Comparison of ENCODE assay signal across 8 cellular contexts in the genomic region with DNA sequence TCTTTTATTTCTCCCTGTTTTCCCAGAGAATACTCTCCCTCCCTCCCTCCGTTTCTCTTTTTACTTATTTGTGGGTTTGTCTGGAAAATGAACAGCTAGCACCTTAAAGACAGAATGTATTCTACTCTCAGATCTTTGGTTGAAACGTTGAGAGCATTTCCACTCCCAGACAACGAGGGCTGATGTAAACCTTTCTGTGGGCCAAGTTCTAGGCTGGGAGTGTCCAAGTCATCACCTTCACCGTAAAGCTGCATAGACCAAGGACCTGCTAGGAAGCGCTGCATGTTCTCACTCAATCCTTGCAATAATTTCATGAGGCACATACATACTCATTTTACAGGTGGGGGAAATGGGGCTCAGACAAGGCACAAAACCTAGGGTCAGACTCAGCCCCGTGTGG. TPM values are rescaled to one million over a fixed set of nuclear protein-coding genes. Genes with fewer than 3 reads are reported as not detected.
DNase-seq lines count a peak whose midpoint lies in the region; ATAC-seq, FAIRE-seq and TF ChIP-seq lines count a peak whose summit lies in the region.

No MANE protein-coding gene starts in this region.

- H3K9ac ChIP-seq in keratinocyte (ENCODE audit: control insufficient read depth, extremely low read depth, insufficient read depth, low read length): no peak overlapping the region
- H3K9ac ChIP-seq in subcutaneous abdominal adipose tissue (ENCODE audit: low read length in 5 of 5): peak overlapping the region in 4 of 5 donors; percentile 8 to 62 (median 22)

- peaks cover 8% of the 10 kb centered on the region; the same call in 1 of the 2 replicates for H3K36me3 ChIP-seq in KOPT-K1 (ENCODE audit: insufficient read depth, low read length)
- H3K36me3 ChIP-seq in keratinocyte (ENCODE audit: control insufficient read depth in 2 of 2, extremely low read depth in 1 of 2, insufficient read depth in 2 of 2, low read length in 2 of 2): peaks cover 18 to 47% of the 10 kb centered on the region in 2 experiments
- peaks cover 0 to 5% (median 0%) of the 10 kb centered on the region in 5 donors for H3K36me3 ChIP-seq in subcutaneous abdominal adipose tissue (ENCODE audit: control insufficient read depth in 5 of 5, insufficient read depth in 5 of 5, low read length in 5 of 5)

- H3K4me3 Mint-ChIP-seq in activated naive CD8-positive, alpha-beta T cell treated with anti-CD3 and anti-CD28 coated beads for 36 hours: peak overlapping the region; percentile 53

- no peaks in the 10 kb centered on the region for H3K9me3 Mint-ChIP-seq in activated naive CD8-positive, alpha-beta T cell treated with anti-CD3 and anti-CD28 coated beads for 36 hours

- H3K9me3 ChIP-seq in KOPT-K1 (ENCODE audit: insufficient read depth, low read length, poor library complexity, severe bottlenecking) (no peaks in the 10 kb centered on the region), keratinocyte (ENCODE audit: control insufficient read depth, low read depth, low read length) (no peaks in the 10 kb centered on the region), subcutaneous abdominal adipose tissue (ENCODE audit: control insufficient read depth in 5 of 5, low read length in 5 of 5) (no peaks in the 10 kb centered on the region)

- peaks cover 84% of the 10 kb centered on the region for H3K4me1 ChIP-seq in keratinocyte (ENCODE audit: control insufficient read depth, extremely low read depth, insufficient read depth, low read length)
- peaks cover 31 to 98% (median 82%) of the 10 kb centered on the region in 5 donors for H3K4me1 ChIP-seq in subcutaneous abdominal adipose tissue (ENCODE audit: control insufficient read depth in 5 of 5, insufficient read depth in 5 of 5, low read length in 5 of 5)

- FAIRE-seq in keratinocyte (lab: Jason Lieb, UNC): no peak

- H3K36me3 Mint-ChIP-seq in activated naive CD8-positive, alpha-beta T cell treated with anti-CD3 and anti-CD28 coated beads for 36 hours: peaks cover 53% of the 10 kb centered on the region

- H3K4me3 ChIP-seq in keratinocyte (ENCODE audit: control insufficient read depth in 2 of 3, extremely low read depth in 1 of 3, insufficient read depth in 2 of 3, low read depth in 1 of 3, low read length in 3 of 3) (no peak overlapping the region), subcutaneous abdominal adipose tissue (ENCODE audit: low read depth in 1 of 5, low read length in 5 of 5) (peak overlapping the region in 2 of 5 donors; percentile 29 to 33)

- no peaks in the 10 kb centered on the region for H3K27me3 Mint-ChIP-seq in activated naive CD8-positive, alpha-beta T cell treated with anti-CD3 and anti-CD28 coated beads for 36 hours

- peaks cover 21% of the 10 kb centered on the region for H3K9me1 ChIP-seq in keratinocyte (ENCODE audit: control insufficient read depth, extremely low read depth, insufficient read depth, low read length)

- H3K4me1 Mint-ChIP-seq in activated naive CD8-positive, alpha-beta T cell treated with anti-CD3 and anti-CD28 coated beads for 36 hours: peaks cover 91% of the 10 kb centered on the region

- no peak overlapping the region for H2AFZ ChIP-seq in keratinocyte (ENCODE audit: control insufficient read depth, low read length)

- dilution Hi-C loops in keratinocyte (cut with MboI; ENCODE audit: extremely low pct_ligation_motif_present, low sequenced_read_pairs): no loop called here

- peaks cover 98% of the 10 kb centered on the region for H3K79me2 ChIP-seq in keratinocyte (ENCODE audit: control insufficient read depth, insufficient read depth, low read length)

- ATAC-seq in GM18861 (IDR thresholded peaks at IDR 0.05; ENCODE audit: unreplicated experiment) (no peak), omental fat pad (ENCODE audit: low FRiP score) (no peak)

- no peak for TF ChIP-seq CTCF in keratinocyte (optimal IDR thresholded peaks at IDR 0.05 in 1 of 3, IDR thresholded peaks at IDR 0.05 in 1 of 3, conservative IDR thresholded peaks at IDR 0.05 in 1 of 3; ENCODE audit: extremely low read depth in 1 of 3, insufficient read depth in 2 of 3, low read length in 3 of 3)
- TF ChIP-seq CTCF in omental fat pad (IDR thresholded peaks at IDR 0.05): no peak

- no peak for DNase-seq in activated naive CD8-positive, alpha-beta T cell treated with anti-CD3 and anti-CD28 coated beads for 36 hours
- DNase-seq in keratinocyte (ENCODE audit: low read depth, low spot score) (no peak), NCI-H187 (lab: John Stamatoyannopoulos, UW) (no peak), H4 (ENCODE audit: low spot score) (no peak), omental fat pad (ENCODE audit: low spot score) (no peak)

- peak overlapping the region; percentile 31 for H3K4me2 ChIP-seq in keratinocyte (ENCODE audit: control insufficient read depth, extremely low read depth, insufficient read depth, low read depth, low read length)

- H4K20me1 ChIP-seq in keratinocyte (ENCODE audit: control insufficient read depth, extremely low read depth, insufficient read depth, low read length): peaks cover 91% of the 10 kb centered on the region

- H3K27ac ChIP-seq in KOPT-K1 (ENCODE audit: low read depth, low read length, poor library complexity, severe bottlenecking) (peak overlapping the region; percentile 10), keratinocyte (ENCODE audit: control insufficient read depth, insufficient read depth, low read length) (peak overlapping the region; percentile 30), subcutaneous abdominal adipose tissue (ENCODE audit: low read depth, low read length) (peak overlapping the region; percentile 87)

- H3K27ac Mint-ChIP-seq in activated naive CD8-positive, alpha-beta T cell treated with anti-CD3 and anti-CD28 coated beads for 36 hours: peak overlapping the region; percentile 94

- H3K27me3 ChIP-seq in keratinocyte (ENCODE audit: control insufficient read depth, extremely low read depth, insufficient read depth, low read length): no peaks in the 10 kb centered on the region
- no peaks in the 10 kb centered on the region for H3K27me3 ChIP-seq in subcutaneous abdominal adipose tissue (ENCODE audit: control insufficient read depth in 5 of 5, insufficient read depth in 4 of 5, low read length in 5 of 5)

RNA-seq across cellular contexts. Expression of a gene that starts 32.4 kb away (rescaled TPM):
- 100 to 1,000 TPM; 551 to 554 TPM for total RNA-seq in activated naive CD8-positive, alpha-beta T cell treated with anti-CD3 and anti-CD28 coated beads for 36 hours
- 277 to 489 TPM (median 351 TPM) in 3 replicates for polyA plus RNA-seq in keratinocyte
- 526 TPM for polyA plus RNA-seq in keratinocyte (2011; ENCODE audit: low read depth)
- 357 and 388 TPM in 2 replicates for polyA plus RNA-seq in keratinocyte (2011; cell fraction: cytosol; rRNA removed)
- 864 and 995 TPM in 2 replicates for polyA plus RNA-seq in keratinocyte (2011; cell fraction: nucleus; rRNA removed)
- 168 and 903 TPM in 2 replicates for polyA plus RNA-seq in keratinocyte (2012; ENCODE audit: low replicate concordance)
- polyA minus RNA-seq in keratinocyte: 752 to 1,882 TPM (median 1,066 TPM) in 3 replicates
- polyA minus RNA-seq in keratinocyte (2011; cell fraction: cytosol; rRNA and poly(A)+ RNA removed): 461 TPM
- polyA minus RNA-seq in keratinocyte (2011; cell fraction: nucleus; rRNA and poly(A)+ RNA removed): 623 and 1,627 TPM in 2 replicates
- 57.5 and 82.9 TPM in 2 replicates for total RNA-seq in H4 (2014; rRNA removed; shearing (Covaris generic))
- total RNA-seq in omental fat pad: 100 to 1,000 TPM; 225 to 463 (median 370) TPM

Comparison
In these comparisons a context has a peak if more than half of its experiments do, and no peak if none do; other contexts are left out.
1. H3K27ac ChIP-seq: peak in every context shown above with its lines; median percentile 87 in subcutaneous abdominal adipose tissue; 30 in keratinocyte; 10 in KOPT-K1.